Comparison of ENCODE assay signal across 8 cellular contexts in genomic region chr9:133991211-133991921, GRCh38. TPM values are rescaled to one million over a fixed set of nuclear protein-coding genes. Genes with fewer than 3 reads are reported as not detected.
DNase-seq lines count a peak whose midpoint lies in the region; ATAC-seq and TF ChIP-seq lines count a peak whose summit lies in the region.

No MANE protein-coding gene starts in this region.

- in situ Hi-C loops in KBM-7 (cut with MboI; ENCODE audit: low pct_unique_long_range_greater_than_20kb, low sequenced_read_pairs): loop anchor here (10.0 to 25.0 kb wide), 2 partner anchors 217 to 454 kb away; partner anchors contain the start of gene ADAMTSL2

- H3K4me1 Mint-ChIP-seq in CD8-positive, alpha-beta memory T cell: peaks cover 0 to 15% (median 1%) of the 10 kb centered on the region in 3 donors
- peaks cover 31% of the 10 kb centered on the region for H3K4me1 Mint-ChIP-seq in osteocyte (ENCODE audit: unreplicated experiment)

- H2AFZ ChIP-seq in fibroblast of lung (ENCODE audit: low read length): no peak overlapping the region

- peaks cover 50% of the 10 kb centered on the region for H3K79me2 ChIP-seq in fibroblast of lung (ENCODE audit: control insufficient read depth, insufficient read depth, low read length)

- H3K27me3 ChIP-seq in CD8-positive, alpha-beta memory T cell (ENCODE audit: insufficient read depth, low read length, poor library complexity, severe bottlenecking): no peaks in the 10 kb centered on the region
- H3K27me3 ChIP-seq in fibroblast of lung (ENCODE audit: control insufficient read depth, insufficient read depth, low read length): no peaks in the 10 kb centered on the region

- ATAC-seq in GM21737 (IDR thresholded peaks at IDR 0.05; ENCODE audit: unreplicated experiment): peak; percentile 7

- H3K9me3 ChIP-seq in CD8-positive, alpha-beta memory T cell (ENCODE audit: low read length): no peaks in the 10 kb centered on the region
- no peaks in the 10 kb centered on the region for H3K9me3 ChIP-seq in fibroblast of lung (ENCODE audit: control insufficient read depth, insufficient read depth, low read depth, low read length)

- no peaks in the 10 kb centered on the region for H3K36me3 Mint-ChIP-seq in CD8-positive, alpha-beta memory T cell
- no peaks in the 10 kb centered on the region for H3K36me3 Mint-ChIP-seq in osteocyte (ENCODE audit: unreplicated experiment)

- no peak overlapping the region for H3K27ac ChIP-seq in CD8-positive, alpha-beta memory T cell (ENCODE audit: low read depth, low read length)
- peak overlapping the region; percentile 99 for H3K27ac ChIP-seq in RWPE1
- H3K27ac ChIP-seq in fibroblast of lung (ENCODE audit: insufficient read depth, low read length): peak overlapping the region; percentile 83

- CTCF ChIA-PET in CD8-positive, alpha-beta memory T cell (lab: Charles Lee): no interaction called here
- CTCF ChIA-PET in RWPE1 (lab: Yijun Ruan, JAX): interaction anchor here (0.7 to 1.8 kb wide), 4 partner anchors 110 to 249 kb away, joined by 3 to 8 read pairs (median 4); no protein-coding TSS in a partner anchor

- H3K9ac ChIP-seq in fibroblast of lung (ENCODE audit: insufficient read depth, low read length): peak overlapping the region; percentile 85

- peaks cover 10 to 11% of the 10 kb centered on the region in 2 donors for H3K27me3 Mint-ChIP-seq in CD8-positive, alpha-beta memory T cell
- no peaks in the 10 kb centered on the region for H3K27me3 Mint-ChIP-seq in osteocyte (ENCODE audit: unreplicated experiment)

- H3K4me3 ChIP-seq in CD8-positive, alpha-beta memory T cell (ENCODE audit: low read length): no peak overlapping the region
- peak overlapping the region; percentile 60 to 88 (median 64) for H3K4me3 ChIP-seq in fibroblast of lung (replicated peaks in 1 of 4; ENCODE audit: control extremely low read depth in 1 of 4, insufficient read depth in 1 of 4, low read depth in 3 of 4, low read length in 4 of 4)

- POLR2A ChIA-PET in CD8-positive, alpha-beta memory T cell (lab: Charles Lee): no interaction called here
- POLR2A ChIA-PET in RWPE1 (lab: Yijun Ruan, JAX; ENCODE audit: low non-redundant PET): interaction anchor here (1.0 to 1.8 kb wide), 2 partner anchors 47 to 117 kb away, joined by 4 to 6 read pairs; no protein-coding TSS in a partner anchor

- H3K9me3 Mint-ChIP-seq in CD8-positive, alpha-beta memory T cell: no peaks in the 10 kb centered on the region
- H3K9me3 Mint-ChIP-seq in osteocyte (ENCODE audit: unreplicated experiment): no peaks in the 10 kb centered on the region

- TF ChIP-seq CTCF in RWPE1 (conservative IDR thresholded peaks at IDR 0.05; ENCODE audit: low read depth) (no peak), fibroblast of lung (conservative IDR thresholded peaks at IDR 0.05 in 1 of 2, IDR thresholded peaks at IDR 0.05 in 1 of 2; ENCODE audit: low read depth in 1 of 2, low read length in 2 of 2) (no peak), osteocyte (IDR thresholded peaks at IDR 0.05) (no peak)

- DNase-seq in CD8-positive, alpha-beta memory T cell: no peak
- peak; percentile 30 for DNase-seq in RWPE1 (ENCODE audit: low spot score)
- DNase-seq in fibroblast of lung (ENCODE audit: low read depth in 2 of 2): no peak
- no peak for DNase-seq in osteocyte (ENCODE audit: extremely low spot score, unreplicated experiment)
- DNase-seq in KBM-7: no peak
- no peak for DNase-seq in NCI-H446 (lab: John Stamatoyannopoulos, UW)
- no peak for DNase-seq in NCI-H1694 (lab: John Stamatoyannopoulos, UW)

- H3K4me1 ChIP-seq in CD8-positive, alpha-beta memory T cell (ENCODE audit: insufficient read depth, low read length): peaks cover 11% of the 10 kb centered on the region
- peaks cover 16% of the 10 kb centered on the region for H3K4me1 ChIP-seq in fibroblast of lung (ENCODE audit: control insufficient read depth, extremely low read depth, insufficient read depth, low read length)

- H3K4me2 ChIP-seq in fibroblast of lung (ENCODE audit: extremely low read depth, insufficient read depth, low read length): peak overlapping the region; percentile 86

- H3K4me3 Mint-ChIP-seq in CD8-positive, alpha-beta memory T cell: peak overlapping the region in 6 of 7 donors; percentile 43 to 81 (median 67)
- peak overlapping the region; percentile 79 for H3K4me3 Mint-ChIP-seq in osteocyte (ENCODE audit: unreplicated experiment)

- no peaks in the 10 kb centered on the region for H3K36me3 ChIP-seq in CD8-positive, alpha-beta memory T cell (ENCODE audit: insufficient read depth, low read length)
- no peaks in the 10 kb centered on the region for H3K36me3 ChIP-seq in fibroblast of lung (ENCODE audit: control insufficient read depth, insufficient read depth, low read length)

- H4K20me1 ChIP-seq in fibroblast of lung (ENCODE audit: control insufficient read depth, extremely low read depth, insufficient read depth, low read length): no peaks in the 10 kb centered on the region

- no peak overlapping the region for H3K27ac Mint-ChIP-seq in CD8-positive, alpha-beta memory T cell
- H3K27ac Mint-ChIP-seq in osteocyte (ENCODE audit: unreplicated experiment): peak overlapping the region; percentile 90

RNA-seq across cellular contexts. Expression of gene VAV2, which starts 0.8 kb away (rescaled TPM):
- 1 to 10 TPM; 6.0 to 7.6 TPM for total RNA-seq in CD8-positive, alpha-beta memory T cell
- polyA plus RNA-seq in CD8-positive, alpha-beta memory T cell: 1.1 TPM
- total RNA-seq in fibroblast of lung (15.2 and 17.7 TPM in 2 replicates), osteocyte (21.5 and 24.4 TPM in 2 replicates)
- 13.7 and 14.9 TPM in 2 replicates for polyA plus RNA-seq in fibroblast of lung
- 17.3 and 18.1 TPM in 2 replicates for polyA plus RNA-seq in fibroblast of lung (2012)
- 25.0 and 30.8 TPM in 2 replicates for polyA minus RNA-seq in fibroblast of lung (ENCODE audit: low replicate concordance)

RNA-seq across cellular contexts. Expression of gene BRD3OS, which starts 33.9 kb away (rescaled TPM):
- total RNA-seq in CD8-positive, alpha-beta memory T cell: 10 to 100 TPM; 15.4 TPM
- polyA plus RNA-seq in CD8-positive, alpha-beta memory T cell: 26.2 TPM
- total RNA-seq in fibroblast of lung (10.0 and 12.4 TPM in 2 replicates), osteocyte (19.9 and 22.0 TPM in 2 replicates)
- polyA plus RNA-seq in fibroblast of lung: 19.4 and 29.5 TPM in 2 replicates
- polyA plus RNA-seq in fibroblast of lung (2012): 19.1 and 20.9 TPM in 2 replicates
- 18.0 and 24.2 TPM in 2 replicates for polyA minus RNA-seq in fibroblast of lung (ENCODE audit: low replicate concordance)
